11 cellular contexts compared by ENCODE assay signal in the genomic region with DNA sequence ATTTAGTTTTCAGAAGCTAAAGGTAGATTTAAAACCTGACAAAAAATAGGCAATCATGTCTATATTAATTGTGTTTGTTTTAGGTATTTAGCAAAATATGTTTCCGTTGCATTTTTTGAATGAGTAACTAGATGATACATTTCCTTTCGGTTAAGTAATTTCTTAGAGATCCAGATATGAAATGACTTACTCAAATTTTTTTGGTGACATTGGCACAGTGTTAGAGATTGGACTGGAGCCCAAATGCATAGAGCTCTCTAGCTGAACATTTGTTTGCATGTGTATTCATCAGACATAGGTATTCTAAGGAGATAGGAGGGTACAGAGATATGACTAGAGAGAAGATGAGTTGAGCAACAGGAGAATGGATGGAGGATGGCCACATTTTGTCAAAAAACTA. TPM values are rescaled to one million over a fixed set of nuclear protein-coding genes. Genes with fewer than 3 reads are reported as not detected.
DNase-seq lines count a peak whose midpoint lies in the region; ATAC-seq and TF ChIP-seq lines count a peak whose summit lies in the region.
"Had no signal": no experiment of that assay in that cellular context is flagged by ENCODE, and none has a peak within 500 bp of the region (broad histone marks: within the 10 kb centered on the region; RNA-seq: fewer than 3 reads in every experiment).

No MANE protein-coding gene starts in this region.

- peak overlapping the region; percentile 88 for H3K4me2 ChIP-seq in mammary epithelial cell (ENCODE audit: insufficient read depth, low read depth, low read length)

- TF ChIP-seq POLR2A in NB4 (IDR thresholded peaks at IDR 0.05; ENCODE audit: extremely low read depth, insufficient read length): no peak

- peaks cover 33% of the 10 kb centered on the region for H3K4me1 ChIP-seq in mammary epithelial cell (ENCODE audit: insufficient read depth, low read length)
- peaks cover 28% of the 10 kb centered on the region for H3K4me1 ChIP-seq in psoas muscle

- H3K79me2 ChIP-seq in mammary epithelial cell (ENCODE audit: insufficient read depth, low read length): peaks cover 69% of the 10 kb centered on the region

- TF ChIP-seq CTCF in NB4 (IDR thresholded peaks at IDR 0.05; ENCODE audit: low read depth, low read length) (no peak), mammary epithelial cell (conservative IDR thresholded peaks at IDR 0.05 in 1 of 2, IDR thresholded peaks at IDR 0.05 in 1 of 2; ENCODE audit: extremely low read depth in 1 of 2, insufficient read depth in 1 of 2, low read depth in 1 of 2, low read length in 2 of 2) (no peak), psoas muscle (IDR thresholded peaks at IDR 0.05) (no peak), progenitor cell of endocrine pancreas (IDR thresholded peaks at IDR 0.05; ENCODE audit: unreplicated experiment) (no peak)

- peaks cover 5% of the 10 kb centered on the region for H3K27me3 Mint-ChIP-seq in activated T-cell treated with anti-CD3 and anti-CD28 coated beads, Interleukin-2, amount 50 U/mL, for 4 hours (ENCODE audit: low read depth)
- H3K27me3 Mint-ChIP-seq in progenitor cell of endocrine pancreas: peaks cover 27% of the 10 kb centered on the region

- in situ Hi-C loops in mammary epithelial cell (cut with MboI; ENCODE audit: low sequenced_read_pairs in 2 of 2): no loop called here

- peaks cover 74% of the 10 kb centered on the region for H3K4me1 Mint-ChIP-seq in activated T-cell treated with anti-CD3 and anti-CD28 coated beads, Interleukin-2, amount 50 U/mL, for 4 hours (ENCODE audit: low read depth)
- peaks cover 15% of the 10 kb centered on the region for H3K4me1 Mint-ChIP-seq in progenitor cell of endocrine pancreas (ENCODE audit: low read depth)

- BruUV-seq in mammary epithelial cell (replicated peaks; lab: Mats Ljungman, UMichigan): no TSS peak

- CTCF ChIA-PET in mammary epithelial cell (lab: Charles Lee; ENCODE audit: low non-redundant PET): no interaction called here

- H3K4me3 Mint-ChIP-seq in activated T-cell treated with anti-CD3 and anti-CD28 coated beads, Interleukin-2, amount 50 U/mL, for 4 hours: peak overlapping the region; percentile 91
- H3K4me3 Mint-ChIP-seq in progenitor cell of endocrine pancreas (ENCODE audit: low read depth): no peak overlapping the region

- no peak overlapping the region for H2AFZ ChIP-seq in mammary epithelial cell (ENCODE audit: low read depth, low read length)

- no peaks in the 10 kb centered on the region for H3K9me3 Mint-ChIP-seq in activated T-cell treated with anti-CD3 and anti-CD28 coated beads, Interleukin-2, amount 50 U/mL, for 4 hours
- no peaks in the 10 kb centered on the region for H3K9me3 Mint-ChIP-seq in progenitor cell of endocrine pancreas (ENCODE audit: low read depth)

- H3K9ac ChIP-seq in mammary epithelial cell (ENCODE audit: insufficient read depth, low read length): no peak overlapping the region

- no peak for ATAC-seq in activated T-cell treated with anti-CD3 and anti-CD28 coated beads, Interleukin-2, amount 50 U/mL, for 4 hours
- ATAC-seq in psoas muscle: no peak
- ATAC-seq: left cardiac atrium had no signal

- H3K27me3 ChIP-seq in mammary epithelial cell (ENCODE audit: insufficient read depth, low read length): peaks cover 3% of the 10 kb centered on the region
- peaks cover 3 to 23% (median 8%) of the 10 kb centered on the region in 3 donors for H3K27me3 ChIP-seq in psoas muscle (ENCODE audit: insufficient read depth in 3 of 3, low read length in 2 of 3)

- no peaks in the 10 kb centered on the region for H4K20me1 ChIP-seq in mammary epithelial cell (ENCODE audit: insufficient read depth, low read length)

- H3K27ac Mint-ChIP-seq in progenitor cell of endocrine pancreas: no peak overlapping the region

- H3K9me3 ChIP-seq in mammary epithelial cell (replicated peaks; ENCODE audit: insufficient read depth, low read length): no peaks in the 10 kb centered on the region
- H3K9me3 ChIP-seq in psoas muscle: no peaks in the 10 kb centered on the region

- H3K4me3 ChIP-seq in NB4 (ENCODE audit: low read depth, low read length): peak overlapping the region; percentile 98
- peak overlapping the region in 1 of 3 experiments; percentile 99 for H3K4me3 ChIP-seq in mammary epithelial cell (replicated peaks in 1 of 3; ENCODE audit: insufficient read depth in 1 of 3, low read depth in 2 of 3, low read length in 3 of 3)
- peak overlapping the region; percentile 75 for H3K4me3 ChIP-seq in psoas muscle

- dilution Hi-C loops in mammary epithelial cell (cut with HindIII; ENCODE audit: low sequenced_read_pairs): no loop called here

- DNase-seq in activated T-cell treated with anti-CD3 and anti-CD28 coated beads, Interleukin-2, amount 50 U/mL, for 4 hours: no peak
- DNase-seq in activated T-cell treated with anti-CD3 and anti-CD28 coated beads for 4 hours (no peak), NB4 (ENCODE audit: low read depth) (no peak), mammary epithelial cell (no peak), psoas muscle (no peak), progenitor cell of endocrine pancreas (ENCODE audit: low spot score, unreplicated experiment) (no peak), D341Med (ENCODE audit: low spot score) (no peak), substantia nigra (lab: John Stamatoyannopoulos, UW) (no peak)
- DNase-seq: dorsolateral prefrontal cortex; left cardiac atrium; stimulated activated naive CD4-positive, alpha-beta T cell treated with Interleukin-2 at 50 U/mL for 16 hours had no signal

- H3K36me3 ChIP-seq in mammary epithelial cell (ENCODE audit: insufficient read depth, low read length) (peaks cover 30% of the 10 kb centered on the region), psoas muscle (ENCODE audit: insufficient read depth in 1 of 2, low read depth in 1 of 2) (peaks cover 4 to 54% of the 10 kb centered on the region in 2 donors)

- WGBS in mammary epithelial cell (ENCODE audit: low coverage, missing lambda C conversion rate): 88% methylated on average over 2 of the region's 2 CpGs
- 93 to 97% (median 94%) methylated on average over 2 of the region's 2 CpGs for WGBS in psoas muscle, 3 donors

- peaks cover 45% of the 10 kb centered on the region for H3K36me3 Mint-ChIP-seq in activated T-cell treated with anti-CD3 and anti-CD28 coated beads, Interleukin-2, amount 50 U/mL, for 4 hours (ENCODE audit: insufficient read depth)
- peaks cover 16% of the 10 kb centered on the region for H3K36me3 Mint-ChIP-seq in progenitor cell of endocrine pancreas (ENCODE audit: insufficient read depth)

- H3K27ac ChIP-seq in mammary epithelial cell (ENCODE audit: insufficient read depth, low read depth, low read length) (no peak overlapping the region), psoas muscle (no peak overlapping the region), substantia nigra (ENCODE audit: low read depth, low read length, poor library complexity, severe bottlenecking) (no peak overlapping the region)
- H3K27ac ChIP-seq: dorsolateral prefrontal cortex had no signal

- intact Hi-C loops in mammary epithelial cell (cut with micrococcal nuclease) (loop anchor here (5.0 kb wide), 1 partner anchor 126 kb away; no protein-coding TSS in a partner anchor), psoas muscle (cut with DNase I) (loop anchor here (10.0 kb wide), 2 partner anchors 141 to 201 kb away; a partner anchor contains a TSS)

RNA-seq across cellular contexts. Expression of a gene that starts 1.9 kb away (rescaled TPM):
- total RNA-seq in activated T-cell treated with anti-CD3 and anti-CD28 coated beads, Interleukin-2, amount 50 U/mL, for 4 hours: 100 to 1,000 TPM; 169 to 185 (median 173) TPM
- total RNA-seq in mammary epithelial cell: 100 to 1,000 TPM; 137 to 158 TPM
- 237 TPM for polyA plus RNA-seq in mammary epithelial cell
- 253 TPM for polyA minus RNA-seq in mammary epithelial cell
- total RNA-seq in psoas muscle: 10 to 100 TPM; 28.6 to 35.3 (median 31.2) TPM
- 10 to 100 TPM; 32.9 to 67.3 (median 49.1) TPM for polyA plus RNA-seq in psoas muscle
- 92.3 and 93.2 TPM in 2 replicates for total RNA-seq in progenitor cell of endocrine pancreas

RNA-seq across cellular contexts. Expression of a gene that starts 8.2 kb away (rescaled TPM):
- under 1 TPM in 1 of 3 donors, not detected in 2; 0.11 TPM for total RNA-seq in activated T-cell treated with anti-CD3 and anti-CD28 coated beads, Interleukin-2, amount 50 U/mL, for 4 hours
- total RNA-seq in mammary epithelial cell: not detected
- polyA plus RNA-seq in mammary epithelial cell: not detected
- not detected for polyA minus RNA-seq in mammary epithelial cell
- total RNA-seq in psoas muscle: not detected
- not detected for polyA plus RNA-seq in psoas muscle
- not detected in 2 replicates for total RNA-seq in progenitor cell of endocrine pancreas
- total RNA-seq: dorsolateral prefrontal cortex, left cardiac atrium had no signal

RNA-seq across cellular contexts. Expression of a gene that starts 20.3 kb away (rescaled TPM):
- total RNA-seq in activated T-cell treated with anti-CD3 and anti-CD28 coated beads, Interleukin-2, amount 50 U/mL, for 4 hours: under 1 TPM in 1 of 3 donors, not detected in 2; 0.16 TPM
- total RNA-seq in mammary epithelial cell: under 1 TPM in 1 of 2 donors, not detected in 1; 0.26 TPM
- polyA plus RNA-seq in mammary epithelial cell: not detected
- not detected for polyA minus RNA-seq in mammary epithelial cell
- total RNA-seq in psoas muscle: not detected
- polyA plus RNA-seq in psoas muscle: not detected
- total RNA-seq in progenitor cell of endocrine pancreas: not detected in 2 replicates
- total RNA-seq: dorsolateral prefrontal cortex had no signal
